ENCODE assay signal across 1 cellular context in genomic region chr2:209771474-209772292, GRCh38.
TF ChIP-seq lines count a peak whose summit lies in the region.

TSS of gene UNC80 (plus strand) at chr2:209771832. CDS start at chr2:209772073, 241 bp downstream.

TF ChIP-seq in HEK293, 187 proteins besides CTCF, POLR2A, EP300 and RAD21 (continued from another document):
- TF ChIP-seq PBX3 (CRISPR knock-in tag; IDR thresholded peaks at IDR 0.05) (peak; percentile 95), ZNF184 (tag by site-specific recombination; IDR thresholded peaks at IDR 0.05) (no peak), ZNF398 (tag by site-specific recombination; IDR thresholded peaks at IDR 0.05) (peak; percentile 92), ZBTB11 (tag by site-specific recombination; conservative IDR thresholded peaks at IDR 0.05; ENCODE audit: low read depth) (0 out of 2 replicates have a peak, but pooled peaks have one; percentile 18)
